In genomic region chr19:50897191-50897607, GRCh38 we compare ENCODE assay signal across 14 cellular contexts. TPM values are rescaled to one million over a fixed set of nuclear protein-coding genes. Genes with fewer than 3 reads are reported as not detected.
A peak's percentile ranks its signal among the peaks of the same experiment; 100 is the strongest.
DNase-seq lines count a peak whose midpoint lies in the region; ATAC-seq and TF ChIP-seq lines count a peak whose summit lies in the region.
"Had no signal": no experiment of that assay in that cellular context is flagged by ENCODE, and none has a peak within 500 bp of the region (broad histone marks: within the 10 kb centered on the region; RNA-seq: fewer than 3 reads in every experiment).

No MANE protein-coding gene starts in this region.

- no peaks in the 10 kb centered on the region for H4K20me1 ChIP-seq in MM.1S (ENCODE audit: insufficient read depth, low read length)

- no peak overlapping the region for H2AK5ac ChIP-seq in mesendoderm (ENCODE audit: low read length)

- no peak overlapping the region for H3K4ac ChIP-seq in mesendoderm (ENCODE audit: low read depth, low read length)

- H3K36me3 Mint-ChIP-seq in naive B cell = peaks cover 0 to 12% of the 10 kb centered on the region in 2 donors
- H3K36me3 Mint-ChIP-seq: activated naive CD8-positive, alpha-beta T cell treated with anti-CD3 and anti-CD28 coated beads, Interleukin-2, amount 10 ng/mL, durations not matched to agents 7 days and 5 days had no signal

- H3K4me1 Mint-ChIP-seq in naive B cell = peaks cover 7 to 55% (median 9%) of the 10 kb centered on the region in 3 donors
- H3K4me1 Mint-ChIP-seq: activated naive CD8-positive, alpha-beta T cell treated with anti-CD3 and anti-CD28 coated beads, Interleukin-2, amount 10 ng/mL, durations not matched to agents 7 days and 5 days had no signal

- no peak overlapping the region for H3K23ac ChIP-seq in mesendoderm (ENCODE audit: low read length)

- no peak overlapping the region for H3K27ac ChIP-seq in MM.1S (ENCODE audit: low read length)
- no peak overlapping the region for H3K27ac ChIP-seq in mesendoderm (ENCODE audit: low read depth, low read length)
- H3K27ac ChIP-seq: SK-N-MC had no signal

- H3K4me3 ChIP-seq in MM.1S (ENCODE audit: low read length) (no peak overlapping the region), mesendoderm (ENCODE audit: low read length) (no peak overlapping the region)
- H3K4me3 ChIP-seq: SK-N-MC had no signal

- H3K79me2 ChIP-seq in MM.1S (ENCODE audit: low read length) = no peaks in the 10 kb centered on the region
- H3K79me2 ChIP-seq in mesendoderm (ENCODE audit: control insufficient read depth, insufficient read depth, low read length) = no peaks in the 10 kb centered on the region

- no peaks in the 10 kb centered on the region for H3K9me3 ChIP-seq in MM.1S (replicated peaks; ENCODE audit: insufficient read depth, low read length)

- no peak overlapping the region for H3K18ac ChIP-seq in mesendoderm (ENCODE audit: low read length)

- no peak overlapping the region for H2AFZ ChIP-seq in MM.1S (ENCODE audit: low read length)

- H3K56ac ChIP-seq in mesendoderm (ENCODE audit: low read length) = no peak overlapping the region

- no peak overlapping the region for H2BK15ac ChIP-seq in mesendoderm (replicated peaks; ENCODE audit: low read depth)

- no peak for TF ChIP-seq CTCF in MM.1S (IDR thresholded peaks at IDR 0.05; ENCODE audit: low read length)

- H2BK120ac ChIP-seq in mesendoderm (ENCODE audit: low read depth, low read length) = no peak overlapping the region

- no peak overlapping the region for H3K9ac ChIP-seq in MM.1S (ENCODE audit: low read length)
- H3K9ac ChIP-seq in mesendoderm (ENCODE audit: low read length) = no peak overlapping the region

- peaks cover 5 to 17% (median 8%) of the 10 kb centered on the region in 3 donors for H3K27me3 Mint-ChIP-seq in naive B cell

- peaks cover 37% of the 10 kb centered on the region for H3K27me3 ChIP-seq in MM.1S (replicated peaks; ENCODE audit: insufficient read depth, low read length)
- H3K27me3 ChIP-seq in mesendoderm (ENCODE audit: insufficient read depth, low read length, poor library complexity) = no peaks in the 10 kb centered on the region

- H3K9me3 Mint-ChIP-seq in naive B cell = peaks cover 0 to 12% (median 7%) of the 10 kb centered on the region in 7 donors

- no peaks in the 10 kb centered on the region for H3K36me3 ChIP-seq in MM.1S (replicated peaks; ENCODE audit: insufficient read depth, low read length)
- no peaks in the 10 kb centered on the region for H3K36me3 ChIP-seq in mesendoderm (ENCODE audit: control insufficient read depth, insufficient read depth, low read length)

- H4K5ac ChIP-seq in mesendoderm (ENCODE audit: low read length) = no peak overlapping the region

- H3K4me1 ChIP-seq in MM.1S (ENCODE audit: low read length) (no peaks in the 10 kb centered on the region), mesendoderm (ENCODE audit: control insufficient read depth, low read depth, low read length) (no peaks in the 10 kb centered on the region)

- no peaks in the 10 kb centered on the region for H3K9me2 ChIP-seq in MM.1S (replicated peaks; ENCODE audit: insufficient read depth, low read length)

- peak; percentile 23 for ATAC-seq in GM18870 (IDR thresholded peaks at IDR 0.05; ENCODE audit: unreplicated experiment)
- peak; percentile 20 for ATAC-seq in GM21786 (IDR thresholded peaks at IDR 0.05; ENCODE audit: unreplicated experiment)
- peak; percentile 39 for ATAC-seq in HG03196 (IDR thresholded peaks at IDR 0.05; ENCODE audit: unreplicated experiment)
- peak; percentile 40 to 49 for ATAC-seq in naive B cell (ENCODE audit: low read depth in 2 of 2)
- ATAC-seq: left ventricle myocardium superior had no signal

- no peaks in the 10 kb centered on the region for H3F3A ChIP-seq in MM.1S (ENCODE audit: insufficient read depth, low read length)

- no peaks in the 10 kb centered on the region for H3K79me1 ChIP-seq in mesendoderm (ENCODE audit: low read length)

- WGBS in mesendoderm (ENCODE audit: extremely low coverage, insufficient coverage, low lambda C conversion rate) = no CpG with 5 or more reads among the region's 3 CpGs

- peak overlapping the region in 2 of 8 donors; percentile 6 to 25 for H3K4me3 Mint-ChIP-seq in naive B cell
- H3K4me3 Mint-ChIP-seq: activated naive CD8-positive, alpha-beta T cell treated with anti-CD3 and anti-CD28 coated beads, Interleukin-2, amount 10 ng/mL, durations not matched to agents 7 days and 5 days had no signal

- H4K8ac ChIP-seq in mesendoderm (ENCODE audit: low read depth, low read length) = no peak overlapping the region

- H2BK5ac ChIP-seq in mesendoderm (ENCODE audit: low read length) = no peak overlapping the region

- no peak for DNase-seq in naive B cell
- DNase-seq in NCI-H345 treated with DMSO at 0.1 percent for 48 hours (lab: John Stamatoyannopoulos, UW; ENCODE audit: unreplicated experiment) = no peak
- DNase-seq in MM.1S = no peak
- no peak for DNase-seq in anterior cingulate cortex (lab: John Stamatoyannopoulos, UW)
- DNase-seq in mesendoderm = no peak
- DNase-seq: activated CD4-positive, alpha-beta T cell treated with anti-CD3 and anti-CD28 coated beads for 4 hours; activated naive CD8-positive, alpha-beta T cell treated with anti-CD3 and anti-CD28 coated beads, Interleukin-2, amount 10 ng/mL, durations not matched to agents 7 days and 5 days; left ventricle myocardium superior; NCI-H1092; substantia nigra had no signal

- peak overlapping the region; percentile 5 to 96 (median 88) for H3K27ac Mint-ChIP-seq in naive B cell
- H3K27ac Mint-ChIP-seq: activated naive CD8-positive, alpha-beta T cell treated with anti-CD3 and anti-CD28 coated beads, Interleukin-2, amount 10 ng/mL, durations not matched to agents 7 days and 5 days had no signal

- H3K4me2 ChIP-seq in MM.1S (ENCODE audit: low read depth, low read length) = no peak overlapping the region
- no peak overlapping the region for H3K4me2 ChIP-seq in mesendoderm (ENCODE audit: low read length)

RNA-seq across cellular contexts. Expression of gene KLK4, which starts 14.0 kb away (rescaled TPM):
- polyA plus RNA-seq in naive B cell (ENCODE audit: low read depth in 6 of 6) = under 1 TPM in 1 of 6 donors, not detected in 5; 0.56 TPM
- 0.03 TPM for polyA plus RNA-seq in mesendoderm (2013, experiment 1 of 2)
- polyA plus RNA-seq in mesendoderm (2013, experiment 2 of 2) = not detected

RNA-seq across cellular contexts. Expression of gene KLK2, which starts 24.0 kb away (rescaled TPM):
- polyA plus RNA-seq in naive B cell (ENCODE audit: low read depth in 6 of 6) = under 1 TPM in 2 of 6 donors, not detected in 4; 0.36 to 0.47 TPM
- polyA plus RNA-seq in mesendoderm (2013, experiment 1 of 2) = not detected
- not detected for polyA plus RNA-seq in mesendoderm (2013, experiment 2 of 2)

RNA-seq across cellular contexts. Expression of gene KLK3, which starts 42.5 kb away (rescaled TPM):
- not detected for polyA plus RNA-seq in naive B cell (ENCODE audit: low read depth in 6 of 6)
- not detected for polyA plus RNA-seq in mesendoderm (2013, experiment 1 of 2)
- polyA plus RNA-seq in mesendoderm (2013, experiment 2 of 2) = not detected

RNA-seq across cellular contexts. Expression of gene KLK5, which starts 55.6 kb away (rescaled TPM):
- polyA plus RNA-seq in naive B cell (ENCODE audit: low read depth in 6 of 6) = not detected
- polyA plus RNA-seq in mesendoderm (2013, experiment 1 of 2) = 0.70 TPM
- 0.59 TPM for polyA plus RNA-seq in mesendoderm (2013, experiment 2 of 2)
